In genomic region chr10:17648243-17648750, GRCh38 we compare ENCODE assay signal across 8 cellular contexts. TPM values are rescaled to one million over a fixed set of nuclear protein-coding genes. Genes with fewer than 3 reads are reported as not detected.
DNase-seq lines count a peak whose midpoint lies in the region; ATAC-seq and TF ChIP-seq lines count a peak whose summit lies in the region.
"Not testable (repeated sequence)": the region's sequence is repeated elsewhere in the genome, so short reads cannot be mapped to it uniquely, and the experiment has no call there.

No MANE protein-coding gene starts in this region.

- H3K36me3 Mint-ChIP-seq in activated B cell treated with CpG ODN at 0.5 μM for 24 hours (ENCODE audit: low read depth) = peaks cover 53% of the 10 kb centered on the region

- 57% methylated on average over 9 of the region's 9 CpGs for WGBS in thymus

- H3K27me3 ChIP-seq in neutrophil; thymus (ENCODE audit: control insufficient read depth, insufficient read depth): not testable (repeated sequence)

- H3K27ac Mint-ChIP-seq in activated B cell treated with CpG ODN at 0.5 μM for 24 hours = peak overlapping the region; percentile 84

- peak overlapping the region; percentile 58 for H3K4me3 Mint-ChIP-seq in activated B cell treated with CpG ODN at 0.5 μM for 24 hours

- not testable (repeated sequence) for TF ChIP-seq CTCF in activated B cell treated with CpG ODN at 0.5 μM for 24 hours (IDR thresholded peaks at IDR 0.05); neutrophil (IDR thresholded peaks at IDR 0.05)

- H3K4me1 Mint-ChIP-seq in activated B cell treated with CpG ODN at 0.5 μM for 24 hours = peaks cover 68% of the 10 kb centered on the region

- H3K4me3 ChIP-seq in neutrophil (ENCODE audit: low read depth in 1 of 2, low read length in 1 of 2) = not testable (repeated sequence)
- H3K4me3 ChIP-seq in thymus (ENCODE audit: low read length) = peak overlapping the region; percentile 30

- CTCF ChIA-PET in activated B cell treated with CpG ODN at 0.5 μM for 24 hours (lab: Charles Lee) = interaction anchor here (0.6 kb wide), 1 partner anchor 29 kb away, joined by 4 read pairs; no protein-coding TSS in a partner anchor

- ATAC-seq in activated B cell treated with CpG ODN at 0.5 μM for 24 hours (ENCODE audit: low read depth) = peak; percentile 8

- POLR2A ChIA-PET in activated B cell treated with CpG ODN at 0.5 μM for 24 hours (lab: Charles Lee) = interaction anchor here (0.6 to 1.2 kb wide), 2 partner anchors 10 to 58 kb away, joined by 3 read pairs; no protein-coding TSS in a partner anchor

- H3K9me3 ChIP-seq in neutrophil; thymus (ENCODE audit: control insufficient read depth): not testable (repeated sequence)

- not testable (repeated sequence) for H3K27me3 Mint-ChIP-seq in activated B cell treated with CpG ODN at 0.5 μM for 24 hours

- H3K4me1 ChIP-seq in neutrophil (ENCODE audit: control insufficient read depth in 1 of 2, insufficient read depth in 1 of 2, low read depth in 1 of 2, low read length in 1 of 2) (peaks cover 46 to 53% of the 10 kb centered on the region in 2 experiments), thymus (ENCODE audit: control insufficient read depth, insufficient read depth, low read length) (peaks cover 20% of the 10 kb centered on the region)

- DNase-seq in HT1080 (ENCODE audit: low read depth) (peak; percentile 30), activated B cell treated with CpG ODN at 0.5 μM for 24 hours (peak; percentile 36), activated gamma-delta T cell treated with Interleukin-2 at 50 U/mL for 16 hours (peak; percentile 52)
- peak; percentile 48 to 55 (median 49) for DNase-seq in activated CD8-positive, alpha-beta memory T cell treated with anti-CD3 and anti-CD28 coated beads for 48 hours (ENCODE audit: low read depth in 2 of 3, low spot score in 2 of 3)
- peak; percentile 2 for DNase-seq in effector CD8-positive, alpha-beta T cell (lab: John Stamatoyannopoulos, UW)
- DNase-seq in stimulated activated CD8-positive, alpha-beta memory T cell treated with anti-CD3 and anti-CD28 coated beads, Interleukin-15, amount 100 ng/mL, for 48 hours (ENCODE audit: low read depth in 2 of 2) = peak; percentile 61 to 70

- H3K27ac ChIP-seq in neutrophil = peak overlapping the region; percentile 89
- peak overlapping the region; percentile 61 for H3K27ac ChIP-seq in thymus (ENCODE audit: low read depth)

- H3K36me3 ChIP-seq in neutrophil; thymus (ENCODE audit: control insufficient read depth, insufficient read depth): not testable (repeated sequence)

- intact Hi-C loops in activated B cell treated with CpG ODN at 0.5 μM for 24 hours (cut with micrococcal nuclease) = not testable (repeated sequence)

- not testable (repeated sequence) for H3K9me3 Mint-ChIP-seq in activated B cell treated with CpG ODN at 0.5 μM for 24 hours

RNA-seq across cellular contexts. Expression of gene STAM, which starts 4.3 kb away (rescaled TPM):
- total RNA-seq in HT1080 (2014; rRNA removed; shearing (Covaris generic)) = 12.0 and 14.8 TPM in 2 replicates
- polyA plus RNA-seq in HT1080 (2015; cell fraction: cytosol; rRNA removed) = 15.9 and 21.3 TPM in 2 replicates
- 35.9 and 37.7 TPM in 2 replicates for polyA plus RNA-seq in HT1080 (2015; cell fraction: nucleus; rRNA removed)
- 25.5 and 28.7 TPM in 2 replicates for total RNA-seq in activated B cell treated with CpG ODN at 0.5 μM for 24 hours
- polyA plus RNA-seq in thymus = 19.8 TPM

RNA-seq across cellular contexts. Expression of gene HACD1, which starts 31.1 kb away (rescaled TPM):
- total RNA-seq in HT1080 (2014; rRNA removed; shearing (Covaris generic)) = 30.2 and 37.5 TPM in 2 replicates
- polyA plus RNA-seq in HT1080 (2015; cell fraction: cytosol; rRNA removed) = 8.3 and 11.0 TPM in 2 replicates
- 5.6 and 10.7 TPM in 2 replicates for polyA plus RNA-seq in HT1080 (2015; cell fraction: nucleus; rRNA removed)
- 1.8 and 2.6 TPM in 2 replicates for total RNA-seq in activated B cell treated with CpG ODN at 0.5 μM for 24 hours
- polyA plus RNA-seq in thymus = 11.6 TPM

Comparison
In these comparisons a context has a peak if more than half of its experiments do, and no peak if none do; other contexts are left out.
1. DNase-seq: peak in every context shown above with its lines; median percentile 66 in stimulated activated CD8-positive, alpha-beta memory T cell treated with anti-CD3 and anti-CD28 coated beads, Interleukin-15, amount 100 ng/mL, for 48 hours; 52 in activated gamma-delta T cell treated with Interleukin-2 at 50 U/mL for 16 hours; 49 in activated CD8-positive, alpha-beta memory T cell treated with anti-CD3 and anti-CD28 coated beads for 48 hours; 36 in activated B cell treated with CpG ODN at 0.5 μM for 24 hours; 30 in HT1080; 2 in effector CD8-positive, alpha-beta T cell.